8 cellular contexts compared by ENCODE assay signal in the genomic region with DNA sequence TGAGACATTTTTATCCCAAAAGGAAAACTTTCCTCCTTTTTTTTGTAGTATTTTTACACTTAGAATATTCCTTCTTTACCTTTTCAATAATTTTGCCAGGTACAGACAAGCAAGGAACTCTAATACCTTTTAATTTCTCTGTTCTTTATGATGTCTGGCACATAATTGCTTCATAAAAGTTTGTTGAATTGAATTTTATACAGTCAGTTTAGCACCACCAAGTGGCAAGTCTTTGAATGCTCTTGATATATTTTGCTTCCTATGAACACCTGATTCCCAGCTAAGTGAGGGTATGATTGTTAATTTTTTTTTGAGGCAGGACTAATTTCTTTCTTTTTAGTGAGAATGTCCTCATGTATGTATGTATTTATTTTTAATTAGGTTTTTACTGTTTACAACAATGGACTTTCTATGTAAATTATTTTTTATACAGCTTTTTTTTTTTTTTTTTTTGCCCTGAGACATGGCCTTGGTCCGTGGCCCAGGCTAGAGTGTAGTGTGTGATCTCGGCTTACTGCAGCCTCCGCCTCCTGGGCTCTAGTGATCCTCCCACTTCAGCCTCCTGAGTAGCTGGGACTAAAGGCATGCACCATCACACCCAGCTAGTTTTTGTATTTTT. TPM values are rescaled to one million over a fixed set of nuclear protein-coding genes. Genes with fewer than 3 reads are reported as not detected.
DNase-seq lines count a peak whose midpoint lies in the region; ATAC-seq and TF ChIP-seq lines count a peak whose summit lies in the region.

No MANE protein-coding gene starts in this region.

- H2BK12ac ChIP-seq in mesenchymal stem cell (ENCODE audit: low read length in 2 of 2): no peak overlapping the region

- no peak overlapping the region for H2AK5ac ChIP-seq in mesenchymal stem cell (ENCODE audit: low read length, severe bottlenecking)

- no peak overlapping the region for H3K18ac ChIP-seq in mesenchymal stem cell (ENCODE audit: low read depth in 1 of 2, low read length in 2 of 2)

- no peak for DNase-seq in AG09319 (ENCODE audit: extremely low read depth, low read depth)
- DNase-seq in MV-4-11 (lab: John Stamatoyannopoulos, UW): peak; percentile 35
- peak in 1 of 4 donors; percentile 13 for DNase-seq in body of pancreas
- DNase-seq in mesenchymal stem cell: peak; percentile 61
- no peak for DNase-seq in stimulated activated CD4-positive, alpha-beta T cell treated with anti-CD3 and anti-CD28 coated beads, Interleukin-4, amount 100 ng/mL, for 1 hour

- H3K4me1 ChIP-seq in body of pancreas (peaks cover 58% of the 10 kb centered on the region), mesenchymal stem cell (ENCODE audit: control insufficient read depth, insufficient read depth, low read depth, low read length) (peaks cover 1% of the 10 kb centered on the region)

- TF ChIP-seq POLR2A in body of pancreas (IDR thresholded peaks at IDR 0.05): no peak

- intact Hi-C loops in body of pancreas (cut with DNase I): no loop called here

- H3K27ac ChIP-seq in body of pancreas (no peak overlapping the region), mesenchymal stem cell (ENCODE audit: low read length, poor library complexity, severe bottlenecking) (no peak overlapping the region)

- no peak overlapping the region for H2BK5ac ChIP-seq in mesenchymal stem cell (ENCODE audit: low read depth, low read length, poor library complexity, severe bottlenecking)

- H3K27me3 ChIP-seq in body of pancreas: no peaks in the 10 kb centered on the region
- no peaks in the 10 kb centered on the region for H3K27me3 ChIP-seq in mesenchymal stem cell (ENCODE audit: control insufficient read depth in 1 of 2, insufficient read depth in 1 of 2, low read length in 2 of 2)

- TF ChIP-seq CTCF in AG09319 (IDR thresholded peaks at IDR 0.05; ENCODE audit: low read depth, low read length) (peak; percentile 56), GM12874 (IDR thresholded peaks at IDR 0.05; ENCODE audit: insufficient read depth, low read depth, low read length) (0 out of 2 replicates have a peak, but pooled peaks have one; percentile 20), body of pancreas (IDR thresholded peaks at IDR 0.05) (peak; percentile 16 to 64 (median 51))

- H3K4ac ChIP-seq in mesenchymal stem cell (ENCODE audit: low read depth in 1 of 2, low read length in 2 of 2): no peak overlapping the region

- no peak overlapping the region for H2BK15ac ChIP-seq in mesenchymal stem cell (ENCODE audit: low read depth, poor library complexity, severe bottlenecking)

- no peak overlapping the region for H3K14ac ChIP-seq in mesenchymal stem cell (ENCODE audit: low read length in 2 of 2)

- H2AFZ ChIP-seq in mesenchymal stem cell (ENCODE audit: low read depth, low read length): no peak overlapping the region

- peak overlapping the region; percentile 30 for H4K8ac ChIP-seq in mesenchymal stem cell (ENCODE audit: low read length)

- no peaks in the 10 kb centered on the region for H3K36me3 ChIP-seq in body of pancreas (replicated peaks in 1 of 2; ENCODE audit: insufficient read depth in 1 of 2, low read depth in 2 of 2)
- H3K36me3 ChIP-seq in mesenchymal stem cell (ENCODE audit: control insufficient read depth in 1 of 2, insufficient read depth in 2 of 2, low read depth in 1 of 2, low read length in 2 of 2): peaks cover 0 to 23% of the 10 kb centered on the region in 2 experiments

- peaks cover 14% of the 10 kb centered on the region for H3K79me1 ChIP-seq in mesenchymal stem cell (replicated peaks; ENCODE audit: low read length, poor library complexity, severe bottlenecking)

- H4K91ac ChIP-seq in mesenchymal stem cell (ENCODE audit: low read length): no peak overlapping the region

- H3K4me3 ChIP-seq in body of pancreas: no peak overlapping the region
- H3K4me3 ChIP-seq in mesenchymal stem cell (ENCODE audit: insufficient read depth in 1 of 2, low read depth in 1 of 2, low read length in 2 of 2): no peak overlapping the region

- no peak overlapping the region for H2BK120ac ChIP-seq in mesenchymal stem cell (ENCODE audit: low read depth, low read length)

- H3K23ac ChIP-seq in mesenchymal stem cell (ENCODE audit: low read length in 2 of 2): no peak overlapping the region

- ATAC-seq in body of pancreas (peak; percentile 55), HG02588 (IDR thresholded peaks at IDR 0.05; ENCODE audit: unreplicated experiment) (no peak), GM18870 (IDR thresholded peaks at IDR 0.05; ENCODE audit: unreplicated experiment) (no peak)

- H3K9me3 ChIP-seq in body of pancreas: no peaks in the 10 kb centered on the region
- no peaks in the 10 kb centered on the region for H3K9me3 ChIP-seq in mesenchymal stem cell (ENCODE audit: control insufficient read depth, low read length)

- 43 to 55% methylated on average over 3 of the region's 3 CpGs for whole genome bisulfite sequencing in body of pancreas, 2 donors
- whole genome bisulfite sequencing in mesenchymal stem cell: 100% methylated on average over 3 of the region's 3 CpGs

- H3K9ac ChIP-seq in mesenchymal stem cell (ENCODE audit: low read length): peak overlapping the region; percentile 41

- no peak overlapping the region for H3K4me2 ChIP-seq in mesenchymal stem cell (ENCODE audit: low read length, poor library complexity, severe bottlenecking)

RNA-seq across cellular contexts. Expression of a gene that starts 6.9 kb away (rescaled TPM):
- 10 to 100 TPM; 12.5 to 37.9 TPM for total RNA-seq in body of pancreas
- 22.9 TPM for polyA plus RNA-seq in mesenchymal stem cell (2013, experiment 1 of 2)
- 23.4 TPM for polyA plus RNA-seq in mesenchymal stem cell (2013, experiment 2 of 2)

Comparison
In these comparisons a context has a peak if more than half of its experiments do, and no peak if none do; other contexts are left out.
1. DNase-seq: peak in MV-4-11 (single experiment) and mesenchymal stem cell (single experiment); none in AG09319 (single experiment) and stimulated activated CD4-positive, alpha-beta T cell treated with anti-CD3 and anti-CD28 coated beads, Interleukin-4, amount 100 ng/mL, for 1 hour (single experiment).
2. Peak in every context shown above with its lines, with median percentiles within 50 percentile points of each other: CTCF ChIP-seq.